Comparison of ENCODE assay signal across 8 cellular contexts in the genomic region with DNA sequence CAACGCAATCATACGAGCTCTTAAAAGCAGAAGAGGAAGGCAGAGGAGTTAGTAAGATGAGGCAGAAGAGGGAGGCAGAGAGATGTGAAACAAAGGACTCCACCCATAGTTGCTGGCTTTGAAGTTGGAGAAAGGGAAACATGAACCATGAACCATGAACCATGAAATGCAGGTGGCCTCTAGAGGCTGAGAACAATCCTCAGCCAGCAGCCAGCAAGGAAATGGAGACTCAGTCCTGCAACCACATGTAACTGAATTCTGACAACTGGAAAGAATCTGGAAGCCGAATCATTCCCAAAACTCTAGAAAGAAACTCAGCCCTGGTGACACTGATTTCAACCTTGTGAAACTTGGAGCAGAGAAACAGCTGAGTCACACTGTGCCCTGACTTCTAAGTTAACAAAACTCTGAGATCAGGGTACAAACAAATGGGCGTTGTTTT. TPM values are rescaled to one million over a fixed set of nuclear protein-coding genes. Genes with fewer than 3 reads are reported as not detected.
DNase-seq lines count a peak whose midpoint lies in the region; ATAC-seq and TF ChIP-seq lines count a peak whose summit lies in the region.

No MANE protein-coding gene starts in this region.

- 49 to 60% methylated on average over 4 of the region's 4 CpGs for WGBS in aorta, 2 donors

- H3K27me3 ChIP-seq in foreskin keratinocyte = no peaks in the 10 kb centered on the region
- no peaks in the 10 kb centered on the region for H3K27me3 ChIP-seq in aorta (ENCODE audit: control insufficient read depth in 1 of 2, insufficient read depth in 2 of 2, low read length in 1 of 2)

- TF ChIP-seq CTCF in foreskin keratinocyte (conservative IDR thresholded peaks at IDR 0.05) = no peak

- peak; percentile 74 for DNase-seq in Caki2 (ENCODE audit: low read depth)
- DNase-seq in SK-N-DZ (ENCODE audit: low spot score) = peak; percentile 32
- DNase-seq in foreskin keratinocyte = peak in 1 of 2 donors; percentile 64
- no peak for DNase-seq in aorta
- DNase-seq in activated effector memory CD4-positive, alpha-beta T cell treated with Interleukin-2 at 50 U/mL for 16 hours = no peak
- DNase-seq in NCI-H446 treated with DMSO at 0.1 percent for 48 hours (lab: John Stamatoyannopoulos, UW) = no peak

- ATAC-seq in GM19023 (IDR thresholded peaks at IDR 0.05; ENCODE audit: unreplicated experiment) (peak; percentile 75), HG03097 (IDR thresholded peaks at IDR 0.05; ENCODE audit: low FRiP score, unreplicated experiment) (peak; percentile 50), foreskin keratinocyte (peak; percentile 47), aorta (ENCODE audit: low FRiP score) (peak; percentile 57)

- no peaks in the 10 kb centered on the region for H3K36me3 ChIP-seq in aorta (ENCODE audit: control insufficient read depth in 1 of 2, insufficient read depth in 2 of 2, low read length in 1 of 2)

- no peak overlapping the region for H3K4me3 ChIP-seq in aorta (ENCODE audit: low read length in 2 of 2)

- H3K9me3 ChIP-seq in aorta (ENCODE audit: control insufficient read depth, low read length) = no peaks in the 10 kb centered on the region

- H3K27ac ChIP-seq in foreskin keratinocyte (peak overlapping the region; percentile 22), aorta (ENCODE audit: low read depth in 1 of 2, low read length in 2 of 2) (peak overlapping the region in 1 of 2 donors; percentile 67)

- intact Hi-C loops in aorta (cut with DNase I) = no loop called here

- in situ Hi-C loops in Caki2 (cut with HindIII; ENCODE audit: low pct_unique_long_range_greater_than_20kb, low sequenced_read_pairs) = no loop called here

- peaks cover 36% of the 10 kb centered on the region for H3K4me1 ChIP-seq in foreskin keratinocyte
- H3K4me1 ChIP-seq in aorta (ENCODE audit: control insufficient read depth in 1 of 2, insufficient read depth in 2 of 2, low read length in 2 of 2) = no peaks in the 10 kb centered on the region

RNA-seq across cellular contexts. Expression of gene DIPK1A, which starts 10.1 kb away (rescaled TPM):
- 8.6 TPM in 2 replicates for total RNA-seq in Caki2 (2014; rRNA removed; shearing (Covaris generic); ENCODE audit: low replicate concordance)
- 8.2 and 10.8 TPM in 2 replicates for polyA plus RNA-seq in SK-N-DZ (2014; cell fraction: cytosol; rRNA removed)
- 3.0 and 6.4 TPM in 2 replicates for polyA plus RNA-seq in SK-N-DZ (2014; cell fraction: nucleus; rRNA removed)
- total RNA-seq in foreskin keratinocyte = 9.9 and 12.3 TPM in 2 replicates
- polyA plus RNA-seq in foreskin keratinocyte = 6.1 and 8.3 TPM in 2 replicates
- 10 to 100 TPM; 11.0 to 15.9 TPM for total RNA-seq in aorta
- polyA plus RNA-seq in aorta = 10 to 100 TPM in 1 of 2 donors, 1 to 10 TPM in 1; 4.9 to 10.6 TPM

Comparison
In these comparisons a context has a peak if more than half of its experiments do, and no peak if none do; other contexts are left out.
1. DNase-seq: peak in Caki2 (single experiment) and SK-N-DZ (single experiment); none in aorta (0 of 2), activated effector memory CD4-positive, alpha-beta T cell treated with Interleukin-2 at 50 U/mL for 16 hours (single experiment) and NCI-H446 treated with DMSO at 0.1 percent for 48 hours (single experiment).
2. Peak in every context shown above with its lines, with median percentiles within 50 percentile points of each other: ATAC-seq.